ENCODE assay signal across 2 cellular contexts in genomic region chr19:19502808-19503602, GRCh38.
TF ChIP-seq lines count a peak whose summit lies in the region.

No MANE protein-coding gene starts in this region.

TF ChIP-seq in GM23338, 12 proteins besides CTCF, POLR2A, EP300 and RAD21:
- TF ChIP-seq ZNF114 (CRISPR knock-in tag; IDR thresholded peaks at IDR 0.05), result no peak
- no peak for TF ChIP-seq JUNB (IDR thresholded peaks at IDR 0.05; ENCODE audit: unreplicated experiment)
- TF ChIP-seq ETS1 (IDR thresholded peaks at IDR 0.05), result no peak
- TF ChIP-seq STAT1 (IDR thresholded peaks at IDR 0.05; ENCODE audit: unreplicated experiment), result no peak
TF ChIP-seq in GM23338: peak in this region for 0.

TF ChIP-seq in K562, 482 proteins besides CTCF, POLR2A, EP300 and RAD21:
- TF ChIP-seq ZBTB33 (CRISPR knock-in tag; IDR thresholded peaks at IDR 0.05), result no peak
- 0 out of 2 replicates have a peak, but pooled peaks have one; percentile 15 for TF ChIP-seq POLR2G (IDR thresholded peaks at IDR 0.05; ENCODE audit: low read depth, low read length)
